ENCODE assay signal across 12 cellular contexts in genomic region chr2:226916662-226917061, GRCh38.
DNase-seq lines count a peak whose midpoint lies in the region; ATAC-seq lines count a peak whose summit lies in the region.
"Had no signal": no experiment of that assay in that cellular context is flagged by ENCODE, and none has a peak within 500 bp of the region (broad histone marks: within the 10 kb centered on the region; RNA-seq: fewer than 3 reads in every experiment).

No MANE protein-coding gene starts in this region.

- peak overlapping the region; percentile 58 for H3K27ac ChIP-seq in epithelial cell of prostate
- H3K27ac ChIP-seq: SJSA1 had no signal

- peak; percentile 60 for ATAC-seq in GM18870 (IDR thresholded peaks at IDR 0.05; ENCODE audit: unreplicated experiment)
- ATAC-seq in GM21619 (IDR thresholded peaks at IDR 0.05; ENCODE audit: unreplicated experiment) = peak; percentile 79
- ATAC-seq in HG03159 (IDR thresholded peaks at IDR 0.05; ENCODE audit: unreplicated experiment) = peak; percentile 91

- no peak for DNase-seq in epithelial cell of prostate (ENCODE audit: low read depth, low spot score)
- no peak for DNase-seq in NCI-H82 (lab: John Stamatoyannopoulos, UW)
- no peak for DNase-seq in NCI-H1930 (lab: John Stamatoyannopoulos, UW)
- no peak for DNase-seq in NCI-H526 (lab: John Stamatoyannopoulos, UW)
- DNase-seq: activated CD4-positive, alpha-beta T cell treated with anti-CD3 and anti-CD28 coated beads, Interleukin-2, amount 50 U/mL, for 48 hours; anterior cingulate cortex; DMS153; NCI-H2107 had no signal
